1 cellular context compared by ENCODE assay signal in the genomic region with DNA sequence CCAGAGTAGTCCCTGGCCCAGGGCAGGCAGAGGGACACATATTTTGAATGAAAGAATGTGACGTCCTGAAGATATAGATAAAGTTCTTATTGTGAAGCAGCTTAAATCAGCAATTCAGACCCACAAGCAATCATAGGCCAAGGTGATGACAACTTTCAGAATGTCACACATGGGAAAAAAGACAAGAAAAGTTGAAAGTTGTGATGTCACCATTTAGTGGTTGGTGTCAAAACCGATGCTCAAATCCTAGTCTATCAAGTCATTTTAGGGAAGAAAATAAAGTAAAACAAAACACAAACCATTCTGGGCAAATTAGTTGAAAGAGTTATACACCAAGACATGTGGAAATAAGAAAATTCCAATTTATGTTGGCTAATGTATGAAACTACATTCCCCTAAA.
A peak's percentile ranks its signal among the peaks of the same experiment; 100 is the strongest.
TF ChIP-seq lines count a peak whose summit lies in the region.

No MANE protein-coding gene starts in this region.

TF ChIP-seq in HepG2, 621 proteins besides CTCF, POLR2A, EP300 and RAD21 (continued from another document):
- TF ChIP-seq SNAPC4 (CRISPR knock-in tag; IDR thresholded peaks at IDR 0.05), result no peak
- no peak for TF ChIP-seq MTA1 (CRISPR knock-in tag; IDR thresholded peaks at IDR 0.05; ENCODE audit: borderline replicate concordance)
- no peak for TF ChIP-seq ZFP1 (CRISPR knock-in tag; IDR thresholded peaks at IDR 0.05)
- no peak for TF ChIP-seq TFE3 (CRISPR knock-in tag; IDR thresholded peaks at IDR 0.05)
- no peak for TF ChIP-seq HNRNPL (IDR thresholded peaks at IDR 0.05; ENCODE audit: low read depth, low read length)
- peak; percentile 86 for TF ChIP-seq CREB1 (IDR thresholded peaks at IDR 0.05)
- no peak for TF ChIP-seq CREB1 (CRISPR knock-in tag; IDR thresholded peaks at IDR 0.05)
- no peak for TF ChIP-seq ARNT (IDR thresholded peaks at IDR 0.05)
- TF ChIP-seq ATF7 (IDR thresholded peaks at IDR 0.05), result peak; percentile 83
- TF ChIP-seq ATF7 (CRISPR knock-in tag; IDR thresholded peaks at IDR 0.05), result no peak
- TF ChIP-seq AGO2 (optimal IDR thresholded peaks at IDR 0.05; ENCODE audit: low read depth, low read length), result no peak
- no peak for TF ChIP-seq ZNF563 (CRISPR knock-in tag; IDR thresholded peaks at IDR 0.05)
- no peak for TF ChIP-seq ZNF709 (CRISPR knock-in tag; IDR thresholded peaks at IDR 0.05)
TF ChIP-seq in HepG2: peak in this region for 2.
